In the genomic region with DNA sequence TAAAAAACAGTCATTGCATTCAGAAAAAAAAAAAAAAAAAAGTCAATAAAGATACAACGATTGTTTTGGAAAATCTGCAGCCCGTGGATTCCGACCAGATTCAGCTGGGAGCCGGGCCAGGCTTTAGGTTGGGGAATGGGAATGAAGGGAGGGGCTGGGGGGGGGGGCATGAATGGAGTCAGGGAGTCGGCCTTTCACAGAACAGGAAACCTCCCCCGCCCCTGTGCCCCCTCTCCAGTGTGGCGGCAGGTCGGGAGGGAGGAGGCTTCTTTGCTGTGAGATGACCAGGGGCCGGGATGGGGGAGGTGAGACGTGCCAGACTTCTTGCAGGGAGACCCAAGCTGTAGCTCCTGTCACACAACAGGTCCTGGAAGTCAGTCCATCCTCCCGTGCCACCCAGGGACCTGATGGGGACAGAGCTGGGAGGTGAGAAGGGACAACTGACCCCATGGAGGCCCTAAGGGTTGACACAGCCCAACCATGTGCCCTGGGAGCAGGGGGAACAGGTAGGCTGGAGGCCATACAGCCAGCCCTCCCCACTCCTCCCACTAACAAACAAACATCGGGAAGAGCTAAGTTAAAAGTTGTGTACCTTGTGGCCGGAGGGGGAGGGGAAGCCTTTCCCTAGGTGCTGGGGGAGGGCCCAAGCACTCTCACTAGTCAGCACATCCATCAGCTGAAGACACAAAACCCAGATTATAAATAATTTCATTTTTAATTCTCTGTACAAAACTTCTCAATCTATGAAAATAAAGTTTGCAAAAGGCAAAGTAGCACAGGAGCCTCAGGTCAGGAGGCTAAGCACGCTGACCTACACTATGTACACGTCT, we compare ENCODE assay signal across 9 cellular contexts. TPM values are rescaled to one million over a fixed set of nuclear protein-coding genes. Genes with fewer than 3 reads are reported as not detected.
DNase-seq lines count a peak whose midpoint lies in the region; ATAC-seq and TF ChIP-seq lines count a peak whose summit lies in the region.
"Had no signal": no experiment of that assay in that cellular context is flagged by ENCODE, and none has a peak within 500 bp of the region (broad histone marks: within the 10 kb centered on the region; RNA-seq: fewer than 3 reads in every experiment).

No MANE protein-coding gene starts in this region.

- peaks cover 32 to 58% of the 10 kb centered on the region in 2 donors for H3K4me1 ChIP-seq in thyroid gland

- DNase-seq in activated CD4-positive, alpha-beta memory T cell treated with anti-CD3 and anti-CD28 coated beads, Interleukin-2, amount 10 ng/mL, durations not matched to agents 7 days and 5 days: no peak
- no peak for DNase-seq in activated CD4-positive, alpha-beta memory T cell treated with anti-CD3 and anti-CD28 coated beads for 36 hours
- DNase-seq in WERI-Rb-1 (peak; percentile 53), islet precursor cell (peak; percentile 89), thyroid gland (peak in 1 of 2 donors; percentile 34), NK-92 (lab: John Stamatoyannopoulos, UW; ENCODE audit: unreplicated experiment) (no peak), MV-4-11 (lab: John Stamatoyannopoulos, UW) (no peak)

- peaks cover 42% of the 10 kb centered on the region for H3K36me3 Mint-ChIP-seq in activated CD4-positive, alpha-beta memory T cell treated with anti-CD3 and anti-CD28 coated beads, Interleukin-2, amount 10 ng/mL, durations not matched to agents 7 days and 5 days (ENCODE audit: low read depth)
- H3K36me3 Mint-ChIP-seq in activated CD4-positive, alpha-beta memory T cell treated with anti-CD3 and anti-CD28 coated beads for 36 hours: peaks cover 28% of the 10 kb centered on the region

- H3K27me3 ChIP-seq in WERI-Rb-1 (ENCODE audit: insufficient read depth, low read depth, severe bottlenecking): no peaks in the 10 kb centered on the region
- no peaks in the 10 kb centered on the region for H3K27me3 ChIP-seq in thyroid gland

- H3K4me3 ChIP-seq in WERI-Rb-1 (ENCODE audit: low read depth, low read length) (no peak overlapping the region), thyroid gland (replicated peaks in 1 of 3) (no peak overlapping the region)

- no peak overlapping the region for H3K4me3 Mint-ChIP-seq in activated CD4-positive, alpha-beta memory T cell treated with anti-CD3 and anti-CD28 coated beads, Interleukin-2, amount 10 ng/mL, durations not matched to agents 7 days and 5 days
- no peak overlapping the region for H3K4me3 Mint-ChIP-seq in activated CD4-positive, alpha-beta memory T cell treated with anti-CD3 and anti-CD28 coated beads for 36 hours
- H3K4me3 Mint-ChIP-seq: CD14-positive monocyte had no signal

- H3K27me3 Mint-ChIP-seq in activated CD4-positive, alpha-beta memory T cell treated with anti-CD3 and anti-CD28 coated beads, Interleukin-2, amount 10 ng/mL, durations not matched to agents 7 days and 5 days: no peaks in the 10 kb centered on the region
- H3K27me3 Mint-ChIP-seq in activated CD4-positive, alpha-beta memory T cell treated with anti-CD3 and anti-CD28 coated beads for 36 hours: no peaks in the 10 kb centered on the region

- H3K36me3 ChIP-seq in WERI-Rb-1: peaks cover 84% of the 10 kb centered on the region
- H3K36me3 ChIP-seq in thyroid gland: peaks cover 0 to 18% of the 10 kb centered on the region in 2 donors

- peak overlapping the region; percentile 10 for H3K27ac Mint-ChIP-seq in activated CD4-positive, alpha-beta memory T cell treated with anti-CD3 and anti-CD28 coated beads, Interleukin-2, amount 10 ng/mL, durations not matched to agents 7 days and 5 days
- no peak overlapping the region for H3K27ac Mint-ChIP-seq in activated CD4-positive, alpha-beta memory T cell treated with anti-CD3 and anti-CD28 coated beads for 36 hours

- 57 to 71% methylated on average over 14 to 15 of the region's 15 CpGs for WGBS in thyroid gland, 2 donors

- H3K9me3 ChIP-seq in WERI-Rb-1 (ENCODE audit: severe bottlenecking): no peaks in the 10 kb centered on the region
- H3K9me3 ChIP-seq in thyroid gland: no peaks in the 10 kb centered on the region

- no peak for ATAC-seq in HG02938 (IDR thresholded peaks at IDR 0.05; ENCODE audit: unreplicated experiment)

- CTCF ChIA-PET in activated CD4-positive, alpha-beta memory T cell treated with anti-CD3 and anti-CD28 coated beads, Interleukin-2, amount 10 ng/mL, durations not matched to agents 7 days and 5 days (lab: Charles Lee): interaction anchor here (0.7 to 6.4 kb wide), 9 partner anchors 10 to 147 kb away, joined by 3 to 89 read pairs (median 5); a partner anchor contains a TSS
- CTCF ChIA-PET in activated CD4-positive, alpha-beta memory T cell treated with anti-CD3 and anti-CD28 coated beads for 36 hours (lab: Charles Lee): interaction anchor here (0.8 to 9.5 kb wide), 15 partner anchors 9 to 222 kb away, joined by 3 to 173 read pairs (median 4); no protein-coding TSS in a partner anchor

- H3K4me1 Mint-ChIP-seq in activated CD4-positive, alpha-beta memory T cell treated with anti-CD3 and anti-CD28 coated beads, Interleukin-2, amount 10 ng/mL, durations not matched to agents 7 days and 5 days: peaks cover 21% of the 10 kb centered on the region
- peaks cover 4% of the 10 kb centered on the region for H3K4me1 Mint-ChIP-seq in activated CD4-positive, alpha-beta memory T cell treated with anti-CD3 and anti-CD28 coated beads for 36 hours (ENCODE audit: low read depth)
- H3K4me1 Mint-ChIP-seq: CD14-positive monocyte had no signal

- intact Hi-C loops in activated CD4-positive, alpha-beta memory T cell treated with anti-CD3 and anti-CD28 coated beads for 36 hours (cut with micrococcal nuclease): loop anchor here (1.0 kb wide), 2 partner anchors 49 to 108 kb away; no protein-coding TSS in a partner anchor
- intact Hi-C loops in thyroid gland (cut with DNase I): loop anchor here (2.0 to 10.0 kb wide), 2 partner anchors 49 to 103 kb away; no protein-coding TSS in a partner anchor

- no peak for TF ChIP-seq CTCF in WERI-Rb-1 (IDR thresholded peaks at IDR 0.05; ENCODE audit: low read depth, low read length)
- no peak for TF ChIP-seq CTCF in thyroid gland (IDR thresholded peaks at IDR 0.05)

- H3K27ac ChIP-seq in WERI-Rb-1 (peak overlapping the region; percentile 20), thyroid gland (peak overlapping the region in 2 of 3 donors; percentile 8 to 11)

- TF ChIP-seq POLR2A in thyroid gland (IDR thresholded peaks at IDR 0.05): no peak

- POLR2A ChIA-PET in activated CD4-positive, alpha-beta memory T cell treated with anti-CD3 and anti-CD28 coated beads, Interleukin-2, amount 10 ng/mL, durations not matched to agents 7 days and 5 days (lab: Charles Lee): interaction anchor here (0.8 to 1.9 kb wide), 4 partner anchors 9 to 49 kb away, joined by 3 to 6 read pairs (median 4); a partner anchor contains a TSS
- POLR2A ChIA-PET in activated CD4-positive, alpha-beta memory T cell treated with anti-CD3 and anti-CD28 coated beads for 36 hours (lab: Charles Lee): interaction anchor here (0.6 to 3.0 kb wide), 2 partner anchors 19 to 24 kb away, joined by 3 to 10 read pairs; a partner anchor contains a TSS

- H3K9me3 Mint-ChIP-seq in activated CD4-positive, alpha-beta memory T cell treated with anti-CD3 and anti-CD28 coated beads, Interleukin-2, amount 10 ng/mL, durations not matched to agents 7 days and 5 days: no peaks in the 10 kb centered on the region
- no peaks in the 10 kb centered on the region for H3K9me3 Mint-ChIP-seq in activated CD4-positive, alpha-beta memory T cell treated with anti-CD3 and anti-CD28 coated beads for 36 hours

RNA-seq across cellular contexts. Expression of a gene that starts 25.2 kb away (rescaled TPM):
- 100 to 1,000 TPM; 177 to 186 TPM for total RNA-seq in activated CD4-positive, alpha-beta memory T cell treated with anti-CD3 and anti-CD28 coated beads, Interleukin-2, amount 10 ng/mL, durations not matched to agents 7 days and 5 days
- total RNA-seq in activated CD4-positive, alpha-beta memory T cell treated with anti-CD3 and anti-CD28 coated beads for 36 hours: 100 to 1,000 TPM in 1 of 2 experiments, 10 to 100 TPM in 1; 93.7 to 106 TPM
- total RNA-seq in thyroid gland: 10 to 100 TPM; 44.6 to 89.4 (median 63.0) TPM

Comparison
In these comparisons a context has a peak if more than half of its experiments do, and no peak if none do; other contexts are left out.
1. DNase-seq: peak in WERI-Rb-1 (single experiment) and islet precursor cell (single experiment); none in activated CD4-positive, alpha-beta memory T cell treated with anti-CD3 and anti-CD28 coated beads, Interleukin-2, amount 10 ng/mL, durations not matched to agents 7 days and 5 days (single experiment), activated CD4-positive, alpha-beta memory T cell treated with anti-CD3 and anti-CD28 coated beads for 36 hours (single experiment), NK-92 (single experiment) and MV-4-11 (single experiment).